In genomic region chr3:76177650-76178049, GRCh38 we compare ENCODE assay signal across 19 cellular contexts.
DNase-seq lines count a peak whose midpoint lies in the region; ATAC-seq and TF ChIP-seq lines count a peak whose summit lies in the region.
"Had no signal": no experiment of that assay in that cellular context is flagged by ENCODE, and none has a peak within 500 bp of the region (broad histone marks: within the 10 kb centered on the region; RNA-seq: fewer than 3 reads in every experiment).

No MANE protein-coding gene starts in this region.

- no peak overlapping the region for H2AFZ ChIP-seq in neural cell (ENCODE audit: low read depth, low read length)
- H2AFZ ChIP-seq: GM23248 had no signal

- H3K4me3 ChIP-seq in neural cell (ENCODE audit: low read length) (no peak overlapping the region), esophagus muscularis mucosa (no peak overlapping the region)
- H3K4me3 ChIP-seq: A549, GM23248 had no signal

- peak; percentile 78 for TF ChIP-seq EP300 in neural cell (conservative IDR thresholded peaks at IDR 0.05; ENCODE audit: poor library complexity, severe bottlenecking)
- no peak for TF ChIP-seq EP300 in esophagus muscularis mucosa (IDR thresholded peaks at IDR 0.05)

- no peaks in the 10 kb centered on the region for H3K9me3 ChIP-seq in neural cell (ENCODE audit: low read length)
- peaks cover 0 to 6% (median 0%) of the 10 kb centered on the region in 4 donors for H3K9me3 ChIP-seq in esophagus muscularis mucosa
- H3K9me3 ChIP-seq: A549 had no signal

- H3K36me3 ChIP-seq in neural cell (ENCODE audit: insufficient read depth, low read length) (no peaks in the 10 kb centered on the region), esophagus muscularis mucosa (no peaks in the 10 kb centered on the region)

- H3K27ac ChIP-seq in neural cell (ENCODE audit: low read length) = no peak overlapping the region
- H3K27ac ChIP-seq in esophagus muscularis mucosa (replicated peaks in 1 of 4) = no peak overlapping the region
- H3K27ac ChIP-seq: 22Rv1, A549, C4-2B, GM23248 had no signal

- ATAC-seq in GM19452 (IDR thresholded peaks at IDR 0.05; ENCODE audit: unreplicated experiment) (no peak), HG03095 (IDR thresholded peaks at IDR 0.05; ENCODE audit: unreplicated experiment) (no peak)
- ATAC-seq: A549 had no signal

- no peaks in the 10 kb centered on the region for H3K9me2 ChIP-seq in neural cell (ENCODE audit: insufficient read depth, low read length)

- H3K79me2 ChIP-seq in neural cell (replicated peaks; ENCODE audit: insufficient read depth, low read length) = no peaks in the 10 kb centered on the region

- TF ChIP-seq CTCF in neural cell (IDR thresholded peaks at IDR 0.05; ENCODE audit: poor library complexity, severe bottlenecking) (no peak), esophagus muscularis mucosa (IDR thresholded peaks at IDR 0.05) (no peak)

- DNase-seq in NCI-H1092 treated with DMSO at 0.1 percent for 48 hours (lab: John Stamatoyannopoulos, UW) = peak; percentile 27
- no peak for DNase-seq in NCI-H1092 (lab: John Stamatoyannopoulos, UW)
- peak; percentile 21 to 82 for DNase-seq in NCI-H2081 (lab: John Stamatoyannopoulos, UW)
- peak; percentile 87 for DNase-seq in NCI-H69 (lab: John Stamatoyannopoulos, UW)
- DNase-seq in esophagus muscularis mucosa (ENCODE audit: extremely low spot score) = no peak
- DNase-seq: AML-193; CD4-positive, alpha-beta T cell; DMS153; DMS79; GDM1; GM23248; HCEC 1CT; IMR-90 had no signal

- no peak overlapping the region for H3K9ac ChIP-seq in neural cell (ENCODE audit: low read length)
- H3K9ac ChIP-seq: GM23248 had no signal

- H3K4me2 ChIP-seq in neural cell (ENCODE audit: low read length) = peak overlapping the region; percentile 2
- H3K4me2 ChIP-seq: A549 had no signal

- no peaks in the 10 kb centered on the region for H3F3A ChIP-seq in neural cell (ENCODE audit: insufficient read depth, low read length, poor library complexity, severe bottlenecking)

- no peak for TF ChIP-seq RAD21 in neural cell (conservative IDR thresholded peaks at IDR 0.05)

- TF ChIP-seq POLR2A in esophagus muscularis mucosa (IDR thresholded peaks at IDR 0.05; ENCODE audit: low read depth) = no peak

- no peaks in the 10 kb centered on the region for H3K4me1 ChIP-seq in esophagus muscularis mucosa
- H3K4me1 ChIP-seq: A549 had no signal

- H3K27me3 ChIP-seq in neural cell (ENCODE audit: insufficient read depth, low read depth, low read length) = no peaks in the 10 kb centered on the region
- H3K27me3 ChIP-seq in esophagus muscularis mucosa = no peaks in the 10 kb centered on the region

- WGBS in esophagus muscularis mucosa = 80% methylated on average over 4 of the region's 4 CpGs

- H4K20me1 ChIP-seq in neural cell (ENCODE audit: insufficient read depth) = no peaks in the 10 kb centered on the region

- intact Hi-C loops in esophagus muscularis mucosa (cut with DNase I) = no loop called here

TF ChIP-seq in neural cell, 6 proteins besides CTCF, POLR2A, EP300 and RAD21:
- TF ChIP-seq POLR2AphosphoS5 (IDR thresholded peaks at IDR 0.05) = peak; percentile 82
- TF ChIP-seq TAF1 (IDR thresholded peaks at IDR 0.05; ENCODE audit: low read depth) = no peak
- TF ChIP-seq SMC3 (conservative IDR thresholded peaks at IDR 0.05; ENCODE audit: poor library complexity) = no peak
- no peak for TF ChIP-seq EZH2 (IDR thresholded peaks at IDR 0.05; ENCODE audit: borderline replicate concordance, insufficient read depth, low read length, poor library complexity, severe bottlenecking)
- TF ChIP-seq, protein P1, sequence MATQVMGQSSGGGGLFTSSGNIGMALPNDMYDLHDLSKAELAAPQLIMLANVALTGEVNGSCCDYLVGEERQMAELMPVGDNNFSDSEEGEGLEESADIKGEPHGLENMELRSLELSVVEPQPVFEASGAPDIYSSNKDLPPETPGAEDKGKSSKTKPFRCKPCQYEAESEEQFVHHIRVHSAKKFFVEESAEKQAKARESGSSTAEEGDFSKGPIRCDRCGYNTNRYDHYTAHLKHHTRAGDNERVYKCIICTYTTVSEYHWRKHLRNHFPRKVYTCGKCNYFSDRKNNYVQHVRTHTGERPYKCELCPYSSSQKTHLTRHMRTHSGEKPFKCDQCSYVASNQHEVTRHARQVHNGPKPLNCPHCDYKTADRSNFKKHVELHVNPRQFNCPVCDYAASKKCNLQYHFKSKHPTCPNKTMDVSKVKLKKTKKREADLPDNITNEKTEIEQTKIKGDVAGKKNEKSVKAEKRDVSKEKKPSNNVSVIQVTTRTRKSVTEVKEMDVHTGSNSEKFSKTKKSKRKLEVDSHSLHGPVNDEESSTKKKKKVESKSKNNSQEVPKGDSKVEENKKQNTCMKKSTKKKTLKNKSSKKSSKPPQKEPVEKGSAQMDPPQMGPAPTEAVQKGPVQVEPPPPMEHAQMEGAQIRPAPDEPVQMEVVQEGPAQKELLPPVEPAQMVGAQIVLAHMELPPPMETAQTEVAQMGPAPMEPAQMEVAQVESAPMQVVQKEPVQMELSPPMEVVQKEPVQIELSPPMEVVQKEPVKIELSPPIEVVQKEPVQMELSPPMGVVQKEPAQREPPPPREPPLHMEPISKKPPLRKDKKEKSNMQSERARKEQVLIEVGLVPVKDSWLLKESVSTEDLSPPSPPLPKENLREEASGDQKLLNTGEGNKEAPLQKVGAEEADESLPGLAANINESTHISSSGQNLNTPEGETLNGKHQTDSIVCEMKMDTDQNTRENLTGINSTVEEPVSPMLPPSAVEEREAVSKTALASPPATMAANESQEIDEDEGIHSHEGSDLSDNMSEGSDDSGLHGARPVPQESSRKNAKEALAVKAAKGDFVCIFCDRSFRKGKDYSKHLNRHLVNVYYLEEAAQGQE (IDR thresholded peaks at IDR 0.05; ENCODE audit: borderline replicate concordance) = no peak

Comparison
In these comparisons a context has a peak if more than half of its experiments do, and no peak if none do; other contexts are left out.
1. DNase-seq: peak in NCI-H1092 treated with DMSO at 0.1 percent for 48 hours (single experiment), NCI-H2081 (2 of 2) and NCI-H69 (single experiment); none in NCI-H1092 (single experiment) and esophagus muscularis mucosa (single experiment).